21 cellular contexts compared by ENCODE assay signal in genomic region chr5:61178702-61179101, GRCh38.
"Had no signal": no experiment of that assay in that cellular context is flagged by ENCODE, and none has a peak within 500 bp of the region (broad histone marks: within the 10 kb centered on the region; RNA-seq: fewer than 3 reads in every experiment).

No MANE protein-coding gene starts in this region.

- FAIRE-seq: astrocyte had no signal

- H3K27me3 ChIP-seq: cardiac muscle cell, gastroesophageal sphincter, neutrophil, ovary, sigmoid colon, upper lobe of left lung had no signal

- H3K9me3 ChIP-seq: gastroesophageal sphincter, neutrophil, ovary, sigmoid colon, thoracic aorta, upper lobe of left lung had no signal

- DNase-seq: activated CD4-positive, alpha-beta T cell treated with anti-CD3 and anti-CD28 coated beads for 1 hour; activated CD4-positive, alpha-beta T cell treated with anti-CD3 and anti-CD28 coated beads, Interleukin-2, amount 50 U/mL, for 1 hour; activated naive CD8-positive, alpha-beta T cell treated with anti-CD3 and anti-CD28 coated beads for 36 hours; activated T-cell treated with anti-CD3 and anti-CD28 coated beads, Interleukin-2, amount 50 U/mL, for 1 hour; erythroblast; head of caudate nucleus; hypothalamus; left cardiac atrium; mesenchymal stem cell; ovary; sigmoid colon; stimulated activated CD4-positive, alpha-beta T cell treated with anti-CD3 and anti-CD28 coated beads, Interleukin-4, amount 100 ng/mL, for 1 hour; stimulated activated naive CD4-positive, alpha-beta T cell; T-helper 1 cell; upper lobe of left lung had no signal

- H3K27ac ChIP-seq: cardiac muscle cell, gastroesophageal sphincter, neutrophil, ovary, sigmoid colon, thoracic aorta, upper lobe of left lung had no signal

- H3K4me3 ChIP-seq: cardiac muscle cell, gastroesophageal sphincter, ovary, sigmoid colon, thoracic aorta, upper lobe of left lung had no signal

- ATAC-seq: activated T-helper 17 cell treated with anti-CD3 and anti-CD28 coated beads, Interleukin-2, amount 50 U/mL, for 72 hours; gastroesophageal sphincter; left cardiac atrium had no signal

- H3K4me1 ChIP-seq: sigmoid colon had no signal

- H3K36me3 ChIP-seq: cardiac muscle cell, gastroesophageal sphincter, neutrophil, ovary, sigmoid colon, thoracic aorta, upper lobe of left lung had no signal
